ENCODE assay signal across 13 cellular contexts in genomic region chr6:117615981-117616961, GRCh38. TPM values are rescaled to one million over a fixed set of nuclear protein-coding genes. Genes with fewer than 3 reads are reported as not detected.
A peak's percentile ranks its signal among the peaks of the same experiment; 100 is the strongest.
DNase-seq lines count a peak whose midpoint lies in the region; ATAC-seq and TF ChIP-seq lines count a peak whose summit lies in the region.
"Had no signal": no experiment of that assay in that cellular context is flagged by ENCODE, and none has a peak within 500 bp of the region (broad histone marks: within the 10 kb centered on the region; RNA-seq: fewer than 3 reads in every experiment).

No MANE protein-coding gene starts in this region.

- intact Hi-C loops in activated naive CD4-positive, alpha-beta T cell treated with anti-CD3 and anti-CD28 coated beads for 36 hours (cut with micrococcal nuclease), result loop anchor here (1.0 kb wide), 1 partner anchor 14 kb away; the partner anchor contains the start of gene GOPC
- intact Hi-C loops in A673 (cut with micrococcal nuclease; ENCODE audit: unreplicated experiment), result no loop called here
- intact Hi-C loops in lower lobe of right lung (cut with DNase I), result no loop called here

- no peak for ATAC-seq in lower lobe of right lung
- no peak for ATAC-seq in GM19467 (IDR thresholded peaks at IDR 0.05; ENCODE audit: unreplicated experiment)
- no peak for ATAC-seq in HG03039 (IDR thresholded peaks at IDR 0.05; ENCODE audit: unreplicated experiment)

- DNase-seq in AG10803 (ENCODE audit: low read depth) (peak; percentile 68), M059J (ENCODE audit: low read depth) (peak; percentile 91), mesothelial cell of epicardium (ENCODE audit: low spot score in 2 of 2, unreplicated experiment in 2 of 2) (no peak), A673 (ENCODE audit: low spot score) (no peak), lower lobe of right lung (no peak)
- peak; percentile 50 for DNase-seq in activated naive CD4-positive, alpha-beta T cell treated with anti-CD3 and anti-CD28 coated beads for 36 hours
- DNase-seq: aorta, NCI-H1436, SHP77, thyroid gland had no signal

- peaks cover 7% of the 10 kb centered on the region for H3K27me3 ChIP-seq in A673 (replicated peaks; ENCODE audit: insufficient read depth, low read depth, low read length, poor library complexity)
- H3K27me3 ChIP-seq in lower lobe of right lung (ENCODE audit: low read depth), result no peaks in the 10 kb centered on the region
- H3K27me3 ChIP-seq: BLaER1 treated with 17β-estradiol and CSF1 and Interleukin-3, amounts not matched to agents 10 nM and 100 nM; thyroid gland had no signal

- peaks cover 5% of the 10 kb centered on the region for H3K27me3 Mint-ChIP-seq in activated naive CD4-positive, alpha-beta T cell treated with anti-CD3 and anti-CD28 coated beads for 36 hours (ENCODE audit: low read depth)
- H3K27me3 Mint-ChIP-seq in mesothelial cell of epicardium (ENCODE audit: low read depth), result no peaks in the 10 kb centered on the region

- H3K27ac ChIP-seq in A673 (ENCODE audit: low read depth, low read length, poor library complexity, severe bottlenecking) (no peak overlapping the region), lower lobe of right lung (no peak overlapping the region)
- H3K27ac ChIP-seq: BLaER1 treated with 17β-estradiol and CSF1 and Interleukin-3, amounts not matched to agents 10 nM and 100 nM; thyroid gland had no signal

- no peaks in the 10 kb centered on the region for H3K9me3 ChIP-seq in A673 (ENCODE audit: low read depth, low read length, poor library complexity, severe bottlenecking)
- H3K9me3 ChIP-seq in lower lobe of right lung, result no peaks in the 10 kb centered on the region
- H3K9me3 ChIP-seq: BLaER1 treated with 17β-estradiol and CSF1 and Interleukin-3, amounts not matched to agents 10 nM and 100 nM; thyroid gland had no signal

- POLR2A ChIA-PET in A673 (lab: Charles Lee; ENCODE audit: low non-redundant PET), result no interaction called here

- no peak overlapping the region for H3K4me3 ChIP-seq in AG10803 (ENCODE audit: low read length)
- no peak overlapping the region for H3K4me3 ChIP-seq in A673 (ENCODE audit: low read depth, low read length, poor library complexity, severe bottlenecking)
- no peak overlapping the region for H3K4me3 ChIP-seq in lower lobe of right lung
- H3K4me3 ChIP-seq: BLaER1 treated with 17β-estradiol and CSF1 and Interleukin-3, amounts not matched to agents 10 nM and 100 nM; thyroid gland had no signal

- H3K9me3 Mint-ChIP-seq in activated naive CD4-positive, alpha-beta T cell treated with anti-CD3 and anti-CD28 coated beads for 36 hours, result peaks cover 10% of the 10 kb centered on the region
- peaks cover 7% of the 10 kb centered on the region for H3K9me3 Mint-ChIP-seq in mesothelial cell of epicardium

- CTCF ChIA-PET in activated naive CD4-positive, alpha-beta T cell treated with anti-CD3 and anti-CD28 coated beads for 36 hours (lab: Charles Lee), result interaction anchor here (0.9 kb wide), 1 partner anchor 58 kb away, joined by 3 read pairs; no protein-coding TSS in a partner anchor
- CTCF ChIA-PET in A673 (lab: Charles Lee), result no interaction called here

- TF ChIP-seq CTCF in AG10803 (conservative IDR thresholded peaks at IDR 0.05; ENCODE audit: low read length) (no peak), mesothelial cell of epicardium (IDR thresholded peaks at IDR 0.05; ENCODE audit: unreplicated experiment) (no peak), A673 (conservative IDR thresholded peaks at IDR 0.05; ENCODE audit: low read depth, low read length) (no peak), lower lobe of right lung (IDR thresholded peaks at IDR 0.05) (no peak)

- H3K36me3 ChIP-seq in A673 (ENCODE audit: insufficient read depth, low read length, poor library complexity, severe bottlenecking) (no peaks in the 10 kb centered on the region), lower lobe of right lung (no peaks in the 10 kb centered on the region)
- H3K36me3 ChIP-seq: BLaER1 treated with 17β-estradiol and CSF1 and Interleukin-3, amounts not matched to agents 10 nM and 100 nM; thyroid gland had no signal

- H3K4me1 ChIP-seq in A673 (ENCODE audit: insufficient read depth, low read length, poor library complexity, severe bottlenecking), result no peaks in the 10 kb centered on the region
- H3K4me1 ChIP-seq in lower lobe of right lung, result no peaks in the 10 kb centered on the region
- H3K4me1 ChIP-seq: thyroid gland had no signal

- H3K4me1 Mint-ChIP-seq in activated naive CD4-positive, alpha-beta T cell treated with anti-CD3 and anti-CD28 coated beads for 36 hours (ENCODE audit: low read depth), result peaks cover 30% of the 10 kb centered on the region
- peaks cover 23% of the 10 kb centered on the region for H3K4me1 Mint-ChIP-seq in mesothelial cell of epicardium

- H3K36me3 Mint-ChIP-seq in activated naive CD4-positive, alpha-beta T cell treated with anti-CD3 and anti-CD28 coated beads for 36 hours (ENCODE audit: low read depth), result peaks cover 4% of the 10 kb centered on the region
- no peaks in the 10 kb centered on the region for H3K36me3 Mint-ChIP-seq in mesothelial cell of epicardium

- BruUV-seq in A673 (replicated peaks; lab: Mats Ljungman, UMichigan), result no TSS peak

- peak overlapping the region; percentile 66 for H3K27ac Mint-ChIP-seq in activated naive CD4-positive, alpha-beta T cell treated with anti-CD3 and anti-CD28 coated beads for 36 hours
- peak overlapping the region; percentile 49 for H3K27ac Mint-ChIP-seq in mesothelial cell of epicardium

- H3K4me3 Mint-ChIP-seq in activated naive CD4-positive, alpha-beta T cell treated with anti-CD3 and anti-CD28 coated beads for 36 hours, result no peak overlapping the region
- peak overlapping the region; percentile 54 for H3K4me3 Mint-ChIP-seq in mesothelial cell of epicardium

RNA-seq across cellular contexts. Expression of gene GOPC, which starts 14.0 kb away (rescaled TPM):
- total RNA-seq in M059J (2014; rRNA removed; shearing (Covaris generic)), result 23.0 and 37.7 TPM in 2 replicates
- total RNA-seq in activated naive CD4-positive, alpha-beta T cell treated with anti-CD3 and anti-CD28 coated beads for 36 hours, result 1 to 10 TPM; 7.2 to 7.5 TPM
- total RNA-seq in mesothelial cell of epicardium, result 46.1 to 47.3 TPM (median 47.0 TPM) in 3 replicates
- 18.9 and 20.8 TPM in 2 replicates for total RNA-seq in A673 (2021)
- 22.4 TPM for total RNA-seq in lower lobe of right lung

RNA-seq across cellular contexts. Expression of gene NUS1, which starts 59.0 kb away (rescaled TPM):
- 7.4 and 18.8 TPM in 2 replicates for total RNA-seq in M059J (2014; rRNA removed; shearing (Covaris generic))
- 10 to 100 TPM; 24.0 to 24.1 TPM for total RNA-seq in activated naive CD4-positive, alpha-beta T cell treated with anti-CD3 and anti-CD28 coated beads for 36 hours
- total RNA-seq in mesothelial cell of epicardium (30.2 to 31.3 TPM (median 30.3 TPM) in 3 replicates), A673 (2021) (39.6 and 41.0 TPM in 2 replicates), lower lobe of right lung (36.5 TPM)

Comparison
In these comparisons a context has a peak if more than half of its experiments do, and no peak if none do; other contexts are left out.
1. DNase-seq: peak in AG10803 (single experiment), M059J (single experiment) and activated naive CD4-positive, alpha-beta T cell treated with anti-CD3 and anti-CD28 coated beads for 36 hours (single experiment); none in mesothelial cell of epicardium (0 of 2), A673 (single experiment) and lower lobe of right lung (single experiment).